Comparison of ENCODE assay signal across 9 cellular contexts in the genomic region with DNA sequence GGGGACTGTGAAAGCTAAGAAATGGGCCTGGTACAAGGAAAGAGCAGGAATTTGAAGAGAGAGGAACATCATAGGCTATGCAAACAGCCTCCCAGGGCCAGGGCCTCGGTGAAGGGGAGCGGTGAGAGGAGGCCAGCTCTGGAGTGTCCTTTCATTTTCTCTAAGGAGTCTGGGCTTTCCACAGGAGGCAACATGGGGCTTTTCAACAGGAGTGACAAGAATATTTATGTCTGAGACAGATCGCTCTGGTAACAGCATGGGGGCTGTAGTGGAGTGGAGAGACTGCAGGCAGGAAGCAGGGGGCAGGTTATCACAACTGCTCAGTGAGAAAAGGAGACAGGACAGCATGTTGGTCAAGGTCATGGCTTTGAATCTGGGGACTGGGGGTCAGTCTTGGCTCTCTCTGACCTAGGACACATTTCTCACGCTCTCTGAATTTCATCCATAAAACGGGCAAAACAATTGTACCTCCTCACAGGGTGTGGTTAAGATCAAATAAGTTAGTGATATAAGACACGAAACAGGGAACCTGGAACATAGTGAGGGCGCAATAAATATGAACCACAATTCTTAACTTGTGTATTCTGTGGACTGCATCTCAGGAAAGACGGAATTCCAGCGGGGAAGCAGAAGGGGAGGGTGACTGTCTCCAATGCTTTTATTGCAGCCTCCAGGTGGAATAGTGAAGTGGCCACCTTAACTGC. TPM values are rescaled to one million over a fixed set of nuclear protein-coding genes. Genes with fewer than 3 reads are reported as not detected.
DNase-seq lines count a peak whose midpoint lies in the region; ATAC-seq and TF ChIP-seq lines count a peak whose summit lies in the region.
"Had no signal": no experiment of that assay in that cellular context is flagged by ENCODE, and none has a peak within 500 bp of the region (broad histone marks: within the 10 kb centered on the region; RNA-seq: fewer than 3 reads in every experiment).

No MANE protein-coding gene starts in this region.

- H3K4me3 ChIP-seq in right atrium auricular region, result no peak overlapping the region
- H3K4me3 ChIP-seq in skeletal muscle satellite cell (ENCODE audit: low read length), result no peak overlapping the region

- H3K9ac ChIP-seq in skeletal muscle satellite cell (ENCODE audit: low read depth, low read length), result peak overlapping the region; percentile 48

- H3K4me1 ChIP-seq in right atrium auricular region (peaks cover 0 to 68% of the 10 kb centered on the region in 2 donors), skeletal muscle satellite cell (ENCODE audit: control insufficient read depth, insufficient read depth, low read length) (peaks cover 74% of the 10 kb centered on the region)

- H3K9me3 Mint-ChIP-seq in HFFc6 (no peaks in the 10 kb centered on the region), T-cell (no peaks in the 10 kb centered on the region)
- no peaks in the 10 kb centered on the region for H3K9me3 Mint-ChIP-seq in activated CD8-positive, alpha-beta T cell treated with anti-CD3 and anti-CD28 coated beads, Interleukin-2, amount 10 ng/mL, durations not matched to agents 7 days and 5 days (ENCODE audit: insufficient read depth)
- H3K9me3 Mint-ChIP-seq: activated CD4-positive, alpha-beta memory T cell treated with anti-CD3 and anti-CD28 coated beads, Interleukin-2, amount 10 ng/mL, durations not matched to agents 7 days and 5 days had no signal

- H3K4me2 ChIP-seq in skeletal muscle satellite cell (ENCODE audit: low read length), result peak overlapping the region; percentile 50

- H3K27ac Mint-ChIP-seq in HFFc6 (peak overlapping the region; percentile 96), T-cell (no peak overlapping the region)
- H3K27ac Mint-ChIP-seq in activated CD8-positive, alpha-beta T cell treated with anti-CD3 and anti-CD28 coated beads, Interleukin-2, amount 10 ng/mL, durations not matched to agents 7 days and 5 days, result peak overlapping the region; percentile 37
- H3K27ac Mint-ChIP-seq: activated CD4-positive, alpha-beta memory T cell treated with anti-CD3 and anti-CD28 coated beads, Interleukin-2, amount 10 ng/mL, durations not matched to agents 7 days and 5 days had no signal

- H3K36me3 Mint-ChIP-seq in HFFc6 (ENCODE audit: low read depth) (peaks cover 11% of the 10 kb centered on the region), T-cell (peaks cover 3% of the 10 kb centered on the region)
- H3K36me3 Mint-ChIP-seq in activated CD8-positive, alpha-beta T cell treated with anti-CD3 and anti-CD28 coated beads, Interleukin-2, amount 10 ng/mL, durations not matched to agents 7 days and 5 days (ENCODE audit: low read depth), result no peaks in the 10 kb centered on the region

- CTCF ChIA-PET in activated CD8-positive, alpha-beta T cell treated with anti-CD3 and anti-CD28 coated beads, Interleukin-2, amount 10 ng/mL, durations not matched to agents 7 days and 5 days (lab: Charles Lee), result interaction anchor here (1.8 kb wide), 1 partner anchor 111 kb away, joined by 5 read pairs; no protein-coding TSS in a partner anchor
- CTCF ChIA-PET in T-cell (lab: Charles Lee), result no interaction called here

- ATAC-seq in activated CD8-positive, alpha-beta T cell treated with anti-CD3 and anti-CD28 coated beads, Interleukin-2, amount 10 ng/mL, durations not matched to agents 7 days and 5 days, result no peak
- ATAC-seq in left lobe of liver (no peak), T-cell (replicated peaks in 1 of 4) (no peak)

- POLR2A ChIA-PET in activated CD8-positive, alpha-beta T cell treated with anti-CD3 and anti-CD28 coated beads, Interleukin-2, amount 10 ng/mL, durations not matched to agents 7 days and 5 days (lab: Charles Lee), result no interaction called here
- POLR2A ChIA-PET in T-cell (lab: Charles Lee), result no interaction called here

- peaks cover 5% of the 10 kb centered on the region; the same call in 1 of the 2 replicates for H3K27me3 Mint-ChIP-seq in HFFc6 (ENCODE audit: insufficient read depth)
- no peaks in the 10 kb centered on the region for H3K27me3 Mint-ChIP-seq in activated CD8-positive, alpha-beta T cell treated with anti-CD3 and anti-CD28 coated beads, Interleukin-2, amount 10 ng/mL, durations not matched to agents 7 days and 5 days (ENCODE audit: low read depth)
- no peaks in the 10 kb centered on the region for H3K27me3 Mint-ChIP-seq in T-cell
- H3K27me3 Mint-ChIP-seq: activated CD4-positive, alpha-beta memory T cell treated with anti-CD3 and anti-CD28 coated beads, Interleukin-2, amount 10 ng/mL, durations not matched to agents 7 days and 5 days had no signal

- H3K4me3 Mint-ChIP-seq in HFFc6, result peak overlapping the region; percentile 19; the same call in 1 of the 2 replicates
- H3K4me3 Mint-ChIP-seq in activated CD8-positive, alpha-beta T cell treated with anti-CD3 and anti-CD28 coated beads, Interleukin-2, amount 10 ng/mL, durations not matched to agents 7 days and 5 days, result no peak overlapping the region
- no peak overlapping the region for H3K4me3 Mint-ChIP-seq in T-cell
- H3K4me3 Mint-ChIP-seq: activated CD4-positive, alpha-beta memory T cell treated with anti-CD3 and anti-CD28 coated beads, Interleukin-2, amount 10 ng/mL, durations not matched to agents 7 days and 5 days had no signal

- no peaks in the 10 kb centered on the region for H3K36me3 ChIP-seq in right atrium auricular region
- no peaks in the 10 kb centered on the region for H3K36me3 ChIP-seq in skeletal muscle satellite cell (ENCODE audit: insufficient read depth, low read length)

- H3K27me3 ChIP-seq in right atrium auricular region (no peaks in the 10 kb centered on the region), skeletal muscle satellite cell (ENCODE audit: control insufficient read depth, insufficient read depth, low read length) (no peaks in the 10 kb centered on the region)

- H3K9me3 ChIP-seq in right atrium auricular region (no peaks in the 10 kb centered on the region), skeletal muscle satellite cell (replicated peaks; ENCODE audit: low read length) (no peaks in the 10 kb centered on the region)

- TF ChIP-seq CTCF in HFFc6 (IDR thresholded peaks at IDR 0.05), result no peak
- no peak for TF ChIP-seq CTCF in right atrium auricular region (IDR thresholded peaks at IDR 0.05)

- DNase-seq in HFFc6 (no peak), right atrium auricular region (ENCODE audit: low spot score) (no peak), left lobe of liver (ENCODE audit: low spot score) (no peak), GM03348 (ENCODE audit: low spot score) (no peak), T-cell (no peak)
- DNase-seq in activated CD8-positive, alpha-beta T cell treated with anti-CD3 and anti-CD28 coated beads, Interleukin-2, amount 10 ng/mL, durations not matched to agents 7 days and 5 days, result no peak
- no peak for DNase-seq in activated naive CD4-positive, alpha-beta T cell (lab: John Stamatoyannopoulos, UW)
- DNase-seq: activated CD4-positive, alpha-beta memory T cell treated with anti-CD3 and anti-CD28 coated beads, Interleukin-2, amount 10 ng/mL, durations not matched to agents 7 days and 5 days had no signal

- peaks cover 87% of the 10 kb centered on the region for H3K4me1 Mint-ChIP-seq in HFFc6 (ENCODE audit: low read depth)
- H3K4me1 Mint-ChIP-seq in activated CD8-positive, alpha-beta T cell treated with anti-CD3 and anti-CD28 coated beads, Interleukin-2, amount 10 ng/mL, durations not matched to agents 7 days and 5 days (ENCODE audit: low read depth), result peaks cover 24% of the 10 kb centered on the region
- H3K4me1 Mint-ChIP-seq in T-cell, result peaks cover 28 to 43% (median 31%) of the 10 kb centered on the region in 3 donors

- peak overlapping the region; percentile 65 to 79 for H3K27ac ChIP-seq in right atrium auricular region

RNA-seq across cellular contexts. Expression of a gene that starts 49.9 kb away (rescaled TPM):
- 100 to 1,000 TPM in 4 of 6 experiments, 10 to 100 TPM in 2; 92.1 to 144 (median 101) TPM for total RNA-seq in HFFc6 (2021; fragmentation: NEBNext Ultra II Directional; extraction: Animal tissue kit (Norgen Biotek cat#: 25700))
- total RNA-seq in activated CD8-positive, alpha-beta T cell treated with anti-CD3 and anti-CD28 coated beads, Interleukin-2, amount 10 ng/mL, durations not matched to agents 7 days and 5 days, result 10 to 100 TPM; 22.1 to 25.0 TPM
- total RNA-seq in right atrium auricular region (100 to 1,000 TPM; 186 to 347 TPM), left lobe of liver (17.6 TPM), T-cell (10 to 100 TPM; 57.5 to 71.5 (median 61.9) TPM)
- 21.5 and 25.8 TPM in 2 replicates for total RNA-seq in skeletal muscle satellite cell (2012; rRNA removed)

RNA-seq across cellular contexts. Expression of a gene that starts 50.3 kb away (rescaled TPM):
- total RNA-seq in HFFc6 (2021; fragmentation: NEBNext Ultra II Directional; extraction: Animal tissue kit (Norgen Biotek cat#: 25700)), result under 1 TPM; 0.37 to 0.73 (median 0.61) TPM
- under 1 TPM; 0.70 to 0.95 TPM for total RNA-seq in activated CD8-positive, alpha-beta T cell treated with anti-CD3 and anti-CD28 coated beads, Interleukin-2, amount 10 ng/mL, durations not matched to agents 7 days and 5 days
- total RNA-seq in right atrium auricular region (1 to 10 TPM in 1 of 2 donors, under 1 TPM in 1; 0.94 to 1.7 TPM), left lobe of liver (1.3 TPM), T-cell (under 1 TPM in 3 of 5 donors, not detected in 2; 0.32 to 0.58 (median 0.53) TPM)
- 0.76 and 1.7 TPM in 2 replicates for total RNA-seq in skeletal muscle satellite cell (2012; rRNA removed)
- total RNA-seq: activated CD4-positive, alpha-beta memory T cell treated with anti-CD3 and anti-CD28 coated beads, Interleukin-2, amount 10 ng/mL, durations not matched to agents 7 days and 5 days had no signal

Comparison
In these comparisons a context has a peak if more than half of its experiments do, and no peak if none do; other contexts are left out.
1. H3K27ac Mint-ChIP-seq: peak in HFFc6 (single experiment) and activated CD8-positive, alpha-beta T cell treated with anti-CD3 and anti-CD28 coated beads, Interleukin-2, amount 10 ng/mL, durations not matched to agents 7 days and 5 days (single experiment); none in T-cell (0 of 2).